ENCODE assay signal across 17 cellular contexts in genomic region chr11:117878939-117879475, GRCh38. TPM values are rescaled to one million over a fixed set of nuclear protein-coding genes. Genes with fewer than 3 reads are reported as not detected.
DNase-seq lines count a peak whose midpoint lies in the region; ATAC-seq and TF ChIP-seq lines count a peak whose summit lies in the region.
"Had no signal": no experiment of that assay in that cellular context is flagged by ENCODE, and none has a peak within 500 bp of the region (broad histone marks: within the 10 kb centered on the region; RNA-seq: fewer than 3 reads in every experiment).

No MANE protein-coding gene starts in this region.

- no peak for DNase-seq in T-helper 17 cell
- peak; percentile 24 for DNase-seq in endodermal cell
- peak; percentile 40 for DNase-seq in posterior vena cava (ENCODE audit: low spot score)
- no peak for DNase-seq in cerebellum (ENCODE audit: low spot score)
- no peak for DNase-seq in ecto neural progenitor cell (ENCODE audit: low spot score)
- DNase-seq in EL = no peak
- DNase-seq: COR-L47, DMS153, DMS79 treated with DMSO at 0.1 percent for 48 hours, GDM1, GOT3, H9 had no signal

- no peak overlapping the region for H3K4me3 ChIP-seq in endodermal cell (ENCODE audit: low read length)
- H3K4me3 ChIP-seq: A549 had no signal

- H3K36me3 Mint-ChIP-seq in T-helper 17 cell (ENCODE audit: low read depth) (peaks cover 4% of the 10 kb centered on the region), endodermal cell (ENCODE audit: low read depth) (no peaks in the 10 kb centered on the region)
- H3K36me3 Mint-ChIP-seq: CD8-positive, alpha-beta T cell had no signal

- no peaks in the 10 kb centered on the region for H3K9me3 Mint-ChIP-seq in endodermal cell
- H3K9me3 Mint-ChIP-seq: CD8-positive, alpha-beta T cell; H9 had no signal

- H3K27me3 Mint-ChIP-seq in T-helper 17 cell (peaks cover 79% of the 10 kb centered on the region), endodermal cell (ENCODE audit: insufficient read depth) (peaks cover 47% of the 10 kb centered on the region)

- no peak overlapping the region for H3K27ac ChIP-seq in endodermal cell (ENCODE audit: low read depth, low read length)
- H3K27ac ChIP-seq: A549 had no signal

- WGBS in endodermal cell (ENCODE audit: insufficient coverage in 1 of 2, insufficient read length in 1 of 2), 2 experiments = 91 to 92% methylated on average over 3 of the region's 3 CpGs

- no peak overlapping the region for H3K9ac ChIP-seq in endodermal cell (ENCODE audit: extremely low read depth, low read length, poor library complexity, severe bottlenecking)

- peaks cover 31% of the 10 kb centered on the region for H3K4me1 ChIP-seq in endodermal cell (ENCODE audit: control insufficient read depth, insufficient read depth, low read length)
- H3K4me1 ChIP-seq: A549 had no signal

- no peaks in the 10 kb centered on the region for H3K36me3 ChIP-seq in endodermal cell (ENCODE audit: control insufficient read depth, insufficient read depth, low read length)

- H3K27ac Mint-ChIP-seq in T-helper 17 cell = no peak overlapping the region
- no peak overlapping the region for H3K27ac Mint-ChIP-seq in endodermal cell
- H3K27ac Mint-ChIP-seq: CD14-positive monocyte; CD8-positive, alpha-beta T cell; H9 had no signal

- H3K4me1 Mint-ChIP-seq in T-helper 17 cell (peaks cover 25% of the 10 kb centered on the region), endodermal cell (peaks cover 57% of the 10 kb centered on the region)

- no peak for ATAC-seq in T-helper 17 cell
- ATAC-seq: A549; CD8-positive, alpha-beta T cell had no signal

- no peaks in the 10 kb centered on the region for H3K9me3 ChIP-seq in T-helper 17 cell (ENCODE audit: control insufficient read depth, low read length, poor library complexity, severe bottlenecking)
- no peaks in the 10 kb centered on the region for H3K9me3 ChIP-seq in endodermal cell (ENCODE audit: control insufficient read depth, low read length)
- H3K9me3 ChIP-seq: A549 had no signal

- H3K4me3 Mint-ChIP-seq in T-helper 17 cell (peak overlapping the region; percentile 19), endodermal cell (no peak overlapping the region)
- H3K4me3 Mint-ChIP-seq: CD8-positive, alpha-beta T cell; H9 had no signal

- intact Hi-C loops in posterior vena cava (cut with DNase I) = loop anchor here in 1 of 2 donors (1.0 kb wide), 1 partner anchor 58 kb away; no protein-coding TSS in a partner anchor

- H3K27me3 ChIP-seq in endodermal cell (ENCODE audit: control insufficient read depth, insufficient read depth, low read length, poor library complexity, severe bottlenecking) = peaks cover 4% of the 10 kb centered on the region

- TF ChIP-seq CTCF in endodermal cell (conservative IDR thresholded peaks at IDR 0.05) = no peak

RNA-seq across cellular contexts. Expression of gene FXYD6, which starts 2.5 kb away (rescaled TPM):
- under 1 TPM in 1 of 2 donors, not detected in 1; 0.62 TPM for total RNA-seq in T-helper 17 cell
- 10 to 100 TPM; 54.1 to 61.8 TPM for total RNA-seq in endodermal cell
- 197 TPM for polyA plus RNA-seq in endodermal cell (2013, experiment 1 of 2)
- 184 TPM for polyA plus RNA-seq in endodermal cell (2013, experiment 2 of 2)
- total RNA-seq in posterior vena cava = 100 to 1,000 TPM in 1 of 2 donors, 10 to 100 TPM in 1; 62.8 to 107 TPM
- total RNA-seq in cerebellum = 93.6 TPM
- total RNA-seq: CD8-positive, alpha-beta T cell had no signal
- polyA plus RNA-seq: BJ had no signal

RNA-seq across cellular contexts. Expression of gene TMPRSS13, which starts 50.2 kb away (rescaled TPM):
- total RNA-seq in T-helper 17 cell (1 to 10 TPM; 2.0 to 2.4 TPM), endodermal cell (1 to 10 TPM; 2.5 to 6.4 TPM), posterior vena cava (under 1 TPM; 0.24 to 0.37 TPM), cerebellum (0.09 TPM)
- polyA plus RNA-seq in endodermal cell (2013, experiment 1 of 2) = 0.61 TPM
- 0.46 TPM for polyA plus RNA-seq in endodermal cell (2013, experiment 2 of 2)
- total RNA-seq: HT1080 had no signal
- polyA plus RNA-seq: A549, BJ had no signal

RNA-seq across cellular contexts. Expression of gene FXYD2, which starts 54.5 kb away (rescaled TPM):
- 1 to 10 TPM in 1 of 2 donors, not detected in 1; 1.3 TPM for total RNA-seq in T-helper 17 cell
- total RNA-seq in endodermal cell = 1 to 10 TPM; 3.0 TPM
- 1.0 TPM for polyA plus RNA-seq in endodermal cell (2013, experiment 1 of 2)
- 1.3 TPM for polyA plus RNA-seq in endodermal cell (2013, experiment 2 of 2)
- 1 to 10 TPM; 3.6 to 4.5 TPM for total RNA-seq in posterior vena cava
- total RNA-seq in cerebellum = 2.4 TPM
- total RNA-seq: HT1080 had no signal
- polyA plus RNA-seq: BJ had no signal

Comparison
In these comparisons a context has a peak if more than half of its experiments do, and no peak if none do; other contexts are left out.
1. DNase-seq: peak in endodermal cell (single experiment) and posterior vena cava (single experiment); none in T-helper 17 cell (0 of 3), cerebellum (single experiment), ecto neural progenitor cell (single experiment) and EL (single experiment).
2. RNA of gene FXYD6, which starts 2.5 kb away (total RNA-seq): 62.8 to 107 TPM in posterior vena cava, 93.6 TPM in cerebellum (single experiment) and 54.1 to 61.8 TPM in endodermal cell; 0.62 TPM in T-helper 17 cell; every median in the first group is over 10 times any median in the second.